In the genomic region with DNA sequence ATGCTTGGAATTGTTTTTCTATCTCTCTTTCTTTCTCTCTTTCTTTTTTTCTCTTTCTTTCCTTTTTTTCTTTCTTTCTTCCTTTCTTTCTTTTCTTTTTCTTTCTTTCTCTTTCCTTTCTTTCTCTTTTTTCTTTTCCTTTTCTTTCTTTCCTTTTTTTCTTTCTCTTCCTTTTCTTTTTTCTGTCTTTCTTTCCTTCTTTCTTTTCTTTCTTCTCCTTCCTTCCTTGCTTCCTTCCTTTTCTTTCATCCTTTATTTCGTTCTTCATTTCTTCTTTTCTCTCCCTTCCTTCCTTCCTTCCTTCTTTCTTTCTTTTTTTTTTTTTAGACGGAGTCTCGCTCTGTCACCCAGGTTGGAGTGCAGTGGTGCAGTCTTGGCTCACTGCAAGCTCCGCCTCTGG, we compare ENCODE assay signal across 1 cellular context.
TF ChIP-seq lines count a peak whose summit lies in the region.

No MANE protein-coding gene starts in this region.

TF ChIP-seq in HepG2, 621 proteins besides CTCF, POLR2A, EP300 and RAD21:
- TF ChIP-seq, protein P1, sequence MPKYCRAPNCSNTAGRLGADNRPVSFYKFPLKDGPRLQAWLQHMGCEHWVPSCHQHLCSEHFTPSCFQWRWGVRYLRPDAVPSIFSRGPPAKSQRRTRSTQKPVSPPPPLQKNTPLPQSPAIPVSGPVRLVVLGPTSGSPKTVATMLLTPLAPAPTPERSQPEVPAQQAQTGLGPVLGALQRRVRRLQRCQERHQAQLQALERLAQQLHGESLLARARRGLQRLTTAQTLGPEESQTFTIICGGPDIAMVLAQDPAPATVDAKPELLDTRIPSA (CRISPR knock-in tag; IDR thresholded peaks at IDR 0.05; ENCODE audit: borderline replicate concordance): no peak
- no peak for TF ChIP-seq CHD4 (IDR thresholded peaks at IDR 0.05; ENCODE audit: borderline replicate concordance, low read length)
- TF ChIP-seq SSRP1 (CRISPR knock-in tag; IDR thresholded peaks at IDR 0.05): no peak
- TF ChIP-seq MXD4 (CRISPR knock-in tag; IDR thresholded peaks at IDR 0.05): no peak
- TF ChIP-seq ZNF891 (CRISPR knock-in tag; IDR thresholded peaks at IDR 0.05): no peak
- no peak for TF ChIP-seq MBNL3 (CRISPR knock-in tag; conservative IDR thresholded peaks at IDR 0.05)
- no peak for TF ChIP-seq PHF21A (CRISPR knock-in tag; IDR thresholded peaks at IDR 0.05)
- no peak for TF ChIP-seq FOSL1 (CRISPR knock-in tag; IDR thresholded peaks at IDR 0.05; ENCODE audit: borderline replicate concordance)
- TF ChIP-seq, protein P2, sequence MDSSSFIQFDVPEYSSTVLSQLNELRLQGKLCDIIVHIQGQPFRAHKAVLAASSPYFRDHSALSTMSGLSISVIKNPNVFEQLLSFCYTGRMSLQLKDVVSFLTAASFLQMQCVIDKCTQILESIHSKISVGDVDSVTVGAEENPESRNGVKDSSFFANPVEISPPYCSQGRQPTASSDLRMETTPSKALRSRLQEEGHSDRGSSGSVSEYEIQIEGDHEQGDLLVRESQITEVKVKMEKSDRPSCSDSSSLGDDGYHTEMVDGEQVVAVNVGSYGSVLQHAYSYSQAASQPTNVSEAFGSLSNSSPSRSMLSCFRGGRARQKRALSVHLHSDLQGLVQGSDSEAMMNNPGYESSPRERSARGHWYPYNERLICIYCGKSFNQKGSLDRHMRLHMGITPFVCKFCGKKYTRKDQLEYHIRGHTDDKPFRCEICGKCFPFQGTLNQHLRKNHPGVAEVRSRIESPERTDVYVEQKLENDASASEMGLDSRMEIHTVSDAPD (CRISPR knock-in tag; IDR thresholded peaks at IDR 0.05): no peak
- no peak for TF ChIP-seq ZBTB42 (CRISPR knock-in tag; IDR thresholded peaks at IDR 0.05)
- TF ChIP-seq POGZ (CRISPR knock-in tag; IDR thresholded peaks at IDR 0.05): no peak
- TF ChIP-seq IRX3 (CRISPR knock-in tag; IDR thresholded peaks at IDR 0.05; ENCODE audit: borderline replicate concordance, low read depth): no peak
- no peak for TF ChIP-seq ZNF883 (CRISPR knock-in tag; IDR thresholded peaks at IDR 0.05; ENCODE audit: not compliant biosample characterization)
- no peak for TF ChIP-seq ARHGAP35 (CRISPR knock-in tag; IDR thresholded peaks at IDR 0.05; ENCODE audit: borderline replicate concordance)
- no peak for TF ChIP-seq FIP1L1 (IDR thresholded peaks at IDR 0.05; ENCODE audit: borderline replicate concordance, insufficient read depth, low read depth, low read length)
- TF ChIP-seq ZNF557 (CRISPR knock-in tag; IDR thresholded peaks at IDR 0.05): no peak
- TF ChIP-seq NFE2 (CRISPR knock-in tag; IDR thresholded peaks at IDR 0.05): no peak
- TF ChIP-seq, protein P3, sequence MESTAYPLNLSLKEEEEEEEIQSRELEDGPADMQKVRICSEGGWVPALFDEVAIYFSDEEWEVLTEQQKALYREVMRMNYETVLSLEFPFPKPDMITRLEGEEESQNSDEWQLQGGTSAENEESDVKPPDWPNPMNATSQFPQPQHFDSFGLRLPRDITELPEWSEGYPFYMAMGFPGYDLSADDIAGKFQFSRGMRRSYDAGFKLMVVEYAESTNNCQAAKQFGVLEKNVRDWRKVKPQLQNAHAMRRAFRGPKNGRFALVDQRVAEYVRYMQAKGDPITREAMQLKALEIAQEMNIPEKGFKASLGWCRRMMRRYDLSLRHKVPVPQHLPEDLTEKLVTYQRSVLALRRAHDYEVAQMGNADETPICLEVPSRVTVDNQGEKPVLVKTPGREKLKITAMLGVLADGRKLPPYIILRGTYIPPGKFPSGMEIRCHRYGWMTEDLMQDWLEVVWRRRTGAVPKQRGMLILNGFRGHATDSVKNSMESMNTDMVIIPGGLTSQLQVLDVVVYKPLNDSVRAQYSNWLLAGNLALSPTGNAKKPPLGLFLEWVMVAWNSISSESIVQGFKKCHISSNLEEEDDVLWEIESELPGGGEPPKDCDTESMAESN (CRISPR knock-in tag; conservative IDR thresholded peaks at IDR 0.05): no peak
- TF ChIP-seq, protein P4, sequence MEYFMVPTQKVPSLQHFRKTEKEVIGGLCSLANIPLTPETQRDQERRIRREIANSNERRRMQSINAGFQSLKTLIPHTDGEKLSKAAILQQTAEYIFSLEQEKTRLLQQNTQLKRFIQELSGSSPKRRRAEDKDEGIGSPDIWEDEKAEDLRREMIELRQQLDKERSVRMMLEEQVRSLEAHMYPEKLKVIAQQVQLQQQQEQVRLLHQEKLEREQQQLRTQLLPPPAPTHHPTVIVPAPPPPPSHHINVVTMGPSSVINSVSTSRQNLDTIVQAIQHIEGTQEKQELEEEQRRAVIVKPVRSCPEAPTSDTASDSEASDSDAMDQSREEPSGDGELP (IDR thresholded peaks at IDR 0.05; ENCODE audit: borderline replicate concordance, low read depth): no peak
